Comparison of ENCODE assay signal across 28 cellular contexts in genomic region chr12:82838123-82838522, GRCh38.
DNase-seq lines count a peak whose midpoint lies in the region; ATAC-seq and TF ChIP-seq lines count a peak whose summit lies in the region.
"Had no signal": no experiment of that assay in that cellular context is flagged by ENCODE, and none has a peak within 500 bp of the region (broad histone marks: within the 10 kb centered on the region; RNA-seq: fewer than 3 reads in every experiment).

No MANE protein-coding gene starts in this region.

- no peaks in the 10 kb centered on the region for H3K36me3 Mint-ChIP-seq in HFFc6 (ENCODE audit: low read depth)
- H3K36me3 Mint-ChIP-seq: stimulated activated naive B cell treated with anti-CD40 and anti-IgM and Interleukin-4, amounts not matched to agents 10 μg/mL and 1 μg/mL and 100 μg/mL, for 72 hours had no signal

- no peak overlapping the region for H3K4me3 ChIP-seq in HEK293 (ENCODE audit: low read depth, low read length)
- H3K4me3 ChIP-seq: colonic mucosa, sigmoid colon, testis had no signal

- no peaks in the 10 kb centered on the region for H3K36me3 ChIP-seq in HEK293 (ENCODE audit: control insufficient read depth in 2 of 2, insufficient read depth in 1 of 2, low read length in 2 of 2)
- H3K36me3 ChIP-seq: colonic mucosa, sigmoid colon had no signal

- POLR2A ChIA-PET in HEK293 (lab: Yijun Ruan, JAX): no interaction called here

- TF ChIP-seq CTCF in HEK293 (tag by site-specific recombination; IDR thresholded peaks at IDR 0.05): no peak
- no peak for TF ChIP-seq CTCF in HFFc6 (IDR thresholded peaks at IDR 0.05)

- ATAC-seq in sciatic nerve (peak; percentile 64), HG02798 (IDR thresholded peaks at IDR 0.05; ENCODE audit: poor library complexity, unreplicated experiment) (no peak)
- ATAC-seq: HCT116; naive thymus-derived CD8-positive, alpha-beta T cell; SK-N-SH treated with all-trans-retinoic acid at 6 μM for 48 hours; stimulated activated naive B cell treated with anti-CD40 and anti-IgM and Interleukin-4, amounts not matched to agents 10 μg/mL and 1 μg/mL and 100 μg/mL, for 72 hours; T-helper 17 cell had no signal

- H3K27me3 Mint-ChIP-seq in HFFc6 (ENCODE audit: insufficient read depth): no peaks in the 10 kb centered on the region
- H3K27me3 Mint-ChIP-seq: naive thymus-derived CD8-positive, alpha-beta T cell; stimulated activated naive B cell treated with anti-CD40 and anti-IgM and Interleukin-4, amounts not matched to agents 10 μg/mL and 1 μg/mL and 100 μg/mL, for 72 hours; T-helper 17 cell had no signal

- H3K27ac ChIP-seq in HEK293 (ENCODE audit: extremely low read depth, low read depth, low read length) (no peak overlapping the region), caudate nucleus (ENCODE audit: low read depth, low read length) (peak overlapping the region; percentile 96)
- H3K27ac ChIP-seq: colonic mucosa, KMS-11, RWPE1, sigmoid colon, testis had no signal

- no peaks in the 10 kb centered on the region for H3K9me3 ChIP-seq in HEK293 (ENCODE audit: control insufficient read depth, insufficient read depth, low read depth, low read length)
- H3K9me3 ChIP-seq: colonic mucosa, sigmoid colon, testis had no signal

- H3K4me3 Mint-ChIP-seq in HFFc6: no peak overlapping the region
- H3K4me3 Mint-ChIP-seq: CD14-positive monocyte; naive thymus-derived CD8-positive, alpha-beta T cell; stimulated activated naive B cell treated with anti-CD40 and anti-IgM and Interleukin-4, amounts not matched to agents 10 μg/mL and 1 μg/mL and 100 μg/mL, for 72 hours; T-helper 17 cell had no signal

- peaks cover 14% of the 10 kb centered on the region for H3K4me1 ChIP-seq in HEK293 (ENCODE audit: control insufficient read depth, insufficient read depth, low read length)
- H3K4me1 ChIP-seq: colonic mucosa, testis had no signal

- peak in 43 of 61 donors; percentile 4 to 81 (median 38) for DNase-seq in caudate nucleus (lab: John Stamatoyannopoulos, UW)
- DNase-seq in hippocampal formation (lab: John Stamatoyannopoulos, UW): peak; percentile 60 to 95
- no peak for DNase-seq in sciatic nerve (ENCODE audit: low spot score)
- no peak for DNase-seq in T-helper 2 cell
- no peak for DNase-seq in HFFc6
- DNase-seq: activated T-cell treated with anti-CD3 and anti-CD28 coated beads for 4 hours; Calu3; colonic mucosa; DND-41; effector memory CD4-positive, alpha-beta T cell; erythroblast; naive thymus-derived CD8-positive, alpha-beta T cell; NCI-H1417 treated with DMSO at 0.1 percent for 48 hours; NCI-H2081; NCI-H446; NCI-H774; sigmoid colon; stimulated activated CD4-positive, alpha-beta T cell treated with anti-CD3 and anti-CD28 coated beads, Interleukin-4, amount 100 ng/mL, for 4 hours; stimulated activated naive B cell treated with anti-CD40 and anti-IgM and Interleukin-4, amounts not matched to agents 10 μg/mL and 1 μg/mL and 100 μg/mL, for 72 hours; T-helper 17 cell; testis had no signal

- peaks cover 36% of the 10 kb centered on the region for H3K9me3 Mint-ChIP-seq in HFFc6
- H3K9me3 Mint-ChIP-seq: naive thymus-derived CD8-positive, alpha-beta T cell; stimulated activated naive B cell treated with anti-CD40 and anti-IgM and Interleukin-4, amounts not matched to agents 10 μg/mL and 1 μg/mL and 100 μg/mL, for 72 hours had no signal

- intact Hi-C loops in sciatic nerve (cut with DNase I): no loop called here

- no peak overlapping the region for H3K27ac Mint-ChIP-seq in HFFc6
- H3K27ac Mint-ChIP-seq: naive thymus-derived CD8-positive, alpha-beta T cell; stimulated activated naive B cell treated with anti-CD40 and anti-IgM and Interleukin-4, amounts not matched to agents 10 μg/mL and 1 μg/mL and 100 μg/mL, for 72 hours; T-helper 17 cell had no signal

- CTCF ChIA-PET in HEK293 (lab: Yijun Ruan, JAX): no interaction called here

- H3K4me1 Mint-ChIP-seq in HFFc6 (ENCODE audit: low read depth): no peaks in the 10 kb centered on the region; the same call in 1 of the 2 replicates
- H3K4me1 Mint-ChIP-seq: naive thymus-derived CD8-positive, alpha-beta T cell; stimulated activated naive B cell treated with anti-CD40 and anti-IgM and Interleukin-4, amounts not matched to agents 10 μg/mL and 1 μg/mL and 100 μg/mL, for 72 hours had no signal

TF ChIP-seq in HEK293, 187 proteins besides CTCF, POLR2A, EP300 and RAD21:
- TF ChIP-seq SP2 (tag by site-specific recombination; IDR thresholded peaks at IDR 0.05) (no peak), SCRT1 (tag by site-specific recombination; IDR thresholded peaks at IDR 0.05; ENCODE audit: borderline replicate concordance) (peak; percentile 33; the same call in 1 of the 2 replicates), MZF1 (tag by site-specific recombination; IDR thresholded peaks at IDR 0.05; ENCODE audit: borderline replicate concordance) (0 out of 2 replicates have a peak, but pooled peaks have one; percentile 26), OSR2 (tag by site-specific recombination; IDR thresholded peaks at IDR 0.05) (no peak), ZNF394 (tag by site-specific recombination; IDR thresholded peaks at IDR 0.05; ENCODE audit: borderline replicate concordance) (no peak), PRDM6 (tag by site-specific recombination; IDR thresholded peaks at IDR 0.05) (peak; percentile 28; the same call in 1 of the 2 replicates), WT1 (tag by site-specific recombination; IDR thresholded peaks at IDR 0.05) (peak; percentile 67; the same call in 1 of the 2 replicates), ZNF214 (tag by site-specific recombination; IDR thresholded peaks at IDR 0.05; ENCODE audit: borderline replicate concordance) (0 out of 2 replicates have a peak, but pooled peaks have one; percentile 25), FEZF1 (tag by site-specific recombination; IDR thresholded peaks at IDR 0.05) (peak; percentile 70), SCRT2 (tag by site-specific recombination; IDR thresholded peaks at IDR 0.05) (0 out of 2 replicates have a peak, but pooled peaks have one; percentile 18), KLF8 (tag by site-specific recombination; IDR thresholded peaks at IDR 0.05) (no peak)

Comparison
In these comparisons a context has a peak if more than half of its experiments do, and no peak if none do; other contexts are left out.
1. DNase-seq: peak in caudate nucleus (43 of 61) and hippocampal formation (2 of 2); none in sciatic nerve (single experiment), T-helper 2 cell (0 of 5) and HFFc6 (single experiment).